ENCODE assay signal across 14 cellular contexts in the genomic region with DNA sequence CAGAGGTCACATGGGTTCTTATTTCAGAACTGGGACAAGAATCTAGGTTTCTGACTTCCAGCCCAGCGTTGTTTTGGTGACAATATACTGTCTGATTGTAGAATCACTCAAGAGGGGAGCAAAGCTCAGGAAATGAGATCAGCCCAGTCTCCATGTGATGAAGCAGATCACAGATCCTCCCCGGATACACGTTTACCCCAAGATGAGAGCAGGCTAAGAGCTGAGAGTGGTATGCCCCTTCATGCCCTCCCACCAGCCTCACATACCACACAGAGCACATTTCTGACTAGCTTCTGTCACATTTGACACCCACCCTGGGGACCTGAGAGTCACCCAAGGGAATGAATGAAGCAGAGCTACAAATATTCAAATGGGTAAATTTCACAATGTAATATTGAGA. TPM values are rescaled to one million over a fixed set of nuclear protein-coding genes. Genes with fewer than 3 reads are reported as not detected.
A peak's percentile ranks its signal among the peaks of the same experiment; 100 is the strongest.
DNase-seq lines count a peak whose midpoint lies in the region; ATAC-seq and TF ChIP-seq lines count a peak whose summit lies in the region.
"Had no signal": no experiment of that assay in that cellular context is flagged by ENCODE, and none has a peak within 500 bp of the region (broad histone marks: within the 10 kb centered on the region; RNA-seq: fewer than 3 reads in every experiment).

No MANE protein-coding gene starts in this region.

- TF ChIP-seq POLR2A in breast epithelium (IDR thresholded peaks at IDR 0.05) = no peak

- TF ChIP-seq CTCF in breast epithelium (IDR thresholded peaks at IDR 0.05) = no peak

- DNase-seq in T-cell = peak in 24 of 34 experiments; percentile 7 to 78 (median 52)
- peak; percentile 80 for DNase-seq in activated CD4-positive, alpha-beta memory T cell treated with anti-CD3 and anti-CD28 coated beads for 36 hours
- DNase-seq in central memory CD8-positive, alpha-beta T cell (ENCODE audit: low spot score in 2 of 2) = no peak
- no peak for DNase-seq in stimulated activated naive B cell treated with anti-CD40 and anti-IgM and Interleukin-4, amounts not matched to agents 10 μg/mL and 1 μg/mL and 100 μg/mL, for 72 hours
- no peak for DNase-seq in breast epithelium (ENCODE audit: low spot score in 2 of 2)
- DNase-seq: GDM1, KG1, kidney, NCI-H1417 treated with DMSO at 0.1 percent for 48 hours, NCI-H446 treated with DMSO at 0.1 percent for 48 hours, PC-9, psoas muscle had no signal

- H3K36me3 ChIP-seq in breast epithelium = no peaks in the 10 kb centered on the region

- peaks cover 44 to 80% (median 49%) of the 10 kb centered on the region in 3 donors for H3K4me1 Mint-ChIP-seq in T-cell
- peaks cover 61% of the 10 kb centered on the region for H3K4me1 Mint-ChIP-seq in activated CD4-positive, alpha-beta memory T cell treated with anti-CD3 and anti-CD28 coated beads for 36 hours (ENCODE audit: low read depth)
- peaks cover 35% of the 10 kb centered on the region for H3K4me1 Mint-ChIP-seq in central memory CD8-positive, alpha-beta T cell
- peaks cover 18 to 23% of the 10 kb centered on the region in 2 donors for H3K4me1 Mint-ChIP-seq in stimulated activated naive B cell treated with anti-CD40 and anti-IgM and Interleukin-4, amounts not matched to agents 10 μg/mL and 1 μg/mL and 100 μg/mL, for 72 hours

- no peaks in the 10 kb centered on the region for H3K27me3 ChIP-seq in breast epithelium

- no peaks in the 10 kb centered on the region for H3K27me3 Mint-ChIP-seq in T-cell
- no peaks in the 10 kb centered on the region for H3K27me3 Mint-ChIP-seq in activated CD4-positive, alpha-beta memory T cell treated with anti-CD3 and anti-CD28 coated beads for 36 hours
- H3K27me3 Mint-ChIP-seq in central memory CD8-positive, alpha-beta T cell = no peaks in the 10 kb centered on the region
- H3K27me3 Mint-ChIP-seq in stimulated activated naive B cell treated with anti-CD40 and anti-IgM and Interleukin-4, amounts not matched to agents 10 μg/mL and 1 μg/mL and 100 μg/mL, for 72 hours = peaks cover 6 to 16% of the 10 kb centered on the region in 2 donors

- CTCF ChIA-PET in T-cell (lab: Charles Lee) = interaction anchor here in 1 of 2 donors (0.5 to 1.2 kb wide), 9 partner anchors 11 to 434 kb away, joined by 3 to 6 read pairs (median 4); no protein-coding TSS in a partner anchor
- CTCF ChIA-PET in activated CD4-positive, alpha-beta memory T cell treated with anti-CD3 and anti-CD28 coated beads for 36 hours (lab: Charles Lee) = interaction anchor here (1.0 to 1.9 kb wide), 6 partner anchors 12 to 124 kb away, joined by 3 to 9 read pairs (median 6); no protein-coding TSS in a partner anchor

- H3K4me3 Mint-ChIP-seq in T-cell = peak overlapping the region in 2 of 3 donors; percentile 49 to 62
- H3K4me3 Mint-ChIP-seq in activated CD4-positive, alpha-beta memory T cell treated with anti-CD3 and anti-CD28 coated beads for 36 hours = peak overlapping the region; percentile 58
- H3K4me3 Mint-ChIP-seq in central memory CD8-positive, alpha-beta T cell = no peak overlapping the region
- H3K4me3 Mint-ChIP-seq in stimulated activated naive B cell treated with anti-CD40 and anti-IgM and Interleukin-4, amounts not matched to agents 10 μg/mL and 1 μg/mL and 100 μg/mL, for 72 hours = no peak overlapping the region

- intact Hi-C loops in activated CD4-positive, alpha-beta memory T cell treated with anti-CD3 and anti-CD28 coated beads for 36 hours (cut with micrococcal nuclease) = loop anchor here (1.0 to 5.0 kb wide), 2 partner anchors 10 to 335 kb away; no protein-coding TSS in a partner anchor
- intact Hi-C loops in breast epithelium (cut with DNase I; ENCODE audit: low total_unique reads) = no loop called here

- POLR2A ChIA-PET in T-cell (lab: Charles Lee) = interaction anchor here (0.7 to 1.2 kb wide), 4 partner anchors 11 to 114 kb away, joined by 3 to 5 read pairs (median 4); no protein-coding TSS in a partner anchor
- POLR2A ChIA-PET in activated CD4-positive, alpha-beta memory T cell treated with anti-CD3 and anti-CD28 coated beads for 36 hours (lab: Charles Lee) = interaction anchor here (0.7 to 2.8 kb wide), 4 partner anchors 11 to 77 kb away, joined by 3 to 15 read pairs (median 4); no protein-coding TSS in a partner anchor

- H3K4me3 ChIP-seq in breast epithelium = no peak overlapping the region
- H3K4me3 ChIP-seq: PC-9, psoas muscle had no signal

- H3K27ac Mint-ChIP-seq in T-cell = peak overlapping the region; percentile 64 to 91
- peak overlapping the region; percentile 90 for H3K27ac Mint-ChIP-seq in activated CD4-positive, alpha-beta memory T cell treated with anti-CD3 and anti-CD28 coated beads for 36 hours
- H3K27ac Mint-ChIP-seq in central memory CD8-positive, alpha-beta T cell (ENCODE audit: low read depth) = no peak overlapping the region
- no peak overlapping the region for H3K27ac Mint-ChIP-seq in stimulated activated naive B cell treated with anti-CD40 and anti-IgM and Interleukin-4, amounts not matched to agents 10 μg/mL and 1 μg/mL and 100 μg/mL, for 72 hours

- no peaks in the 10 kb centered on the region for H3K4me1 ChIP-seq in breast epithelium

- H3K27ac ChIP-seq in breast epithelium = no peak overlapping the region
- H3K27ac ChIP-seq: PC-9, psoas muscle had no signal

- peaks cover 56% of the 10 kb centered on the region for H3K36me3 Mint-ChIP-seq in T-cell
- peaks cover 22% of the 10 kb centered on the region for H3K36me3 Mint-ChIP-seq in activated CD4-positive, alpha-beta memory T cell treated with anti-CD3 and anti-CD28 coated beads for 36 hours
- peaks cover 8% of the 10 kb centered on the region for H3K36me3 Mint-ChIP-seq in central memory CD8-positive, alpha-beta T cell (ENCODE audit: insufficient read depth)
- peaks cover 0 to 1% of the 10 kb centered on the region in 2 donors for H3K36me3 Mint-ChIP-seq in stimulated activated naive B cell treated with anti-CD40 and anti-IgM and Interleukin-4, amounts not matched to agents 10 μg/mL and 1 μg/mL and 100 μg/mL, for 72 hours

- H3K9me3 Mint-ChIP-seq in T-cell = peaks cover 3 to 11% (median 7%) of the 10 kb centered on the region in 3 donors
- peaks cover 8% of the 10 kb centered on the region for H3K9me3 Mint-ChIP-seq in activated CD4-positive, alpha-beta memory T cell treated with anti-CD3 and anti-CD28 coated beads for 36 hours
- H3K9me3 Mint-ChIP-seq in central memory CD8-positive, alpha-beta T cell = peaks cover 5% of the 10 kb centered on the region
- peaks cover 0 to 2% of the 10 kb centered on the region in 2 donors for H3K9me3 Mint-ChIP-seq in stimulated activated naive B cell treated with anti-CD40 and anti-IgM and Interleukin-4, amounts not matched to agents 10 μg/mL and 1 μg/mL and 100 μg/mL, for 72 hours

- H3K9me3 ChIP-seq in breast epithelium = no peaks in the 10 kb centered on the region
- H3K9me3 ChIP-seq: psoas muscle had no signal

- ATAC-seq in T-cell (replicated peaks in 1 of 4) = peak; percentile 85 to 99 (median 95)
- peak; percentile 91 for ATAC-seq in central memory CD8-positive, alpha-beta T cell (replicated peaks; ENCODE audit: extremely low read depth, poor library complexity, severe bottlenecking)
- ATAC-seq in stimulated activated naive B cell treated with anti-CD40 and anti-IgM and Interleukin-4, amounts not matched to agents 10 μg/mL and 1 μg/mL and 100 μg/mL, for 72 hours (replicated peaks) = peak; percentile 21 to 76
- no peak for ATAC-seq in HG03571 (IDR thresholded peaks at IDR 0.05; ENCODE audit: unreplicated experiment)
- ATAC-seq in GM19324 (IDR thresholded peaks at IDR 0.05; ENCODE audit: low FRiP score, unreplicated experiment) = no peak

RNA-seq across cellular contexts. Expression of a gene that starts 27.1 kb away (rescaled TPM):
- total RNA-seq in T-cell (10 to 100 TPM; 60.3 to 67.4 (median 61.6) TPM), breast epithelium (1 to 10 TPM in 1 of 3 donors, under 1 TPM in 2; 0.64 to 1.8 (median 0.98) TPM)
- 10 to 100 TPM; 44.3 to 45.2 TPM for total RNA-seq in activated CD4-positive, alpha-beta memory T cell treated with anti-CD3 and anti-CD28 coated beads for 36 hours

Comparison
In these comparisons a context has a peak if more than half of its experiments do, and no peak if none do; other contexts are left out.
1. ATAC-seq: peak in T-cell (4 of 4), central memory CD8-positive, alpha-beta T cell (single experiment) and stimulated activated naive B cell treated with anti-CD40 and anti-IgM and Interleukin-4, amounts not matched to agents 10 μg/mL and 1 μg/mL and 100 μg/mL, for 72 hours (2 of 2); none in HG03571 (single experiment) and GM19324 (single experiment).
2. DNase-seq: peak in T-cell (24 of 34) and activated CD4-positive, alpha-beta memory T cell treated with anti-CD3 and anti-CD28 coated beads for 36 hours (single experiment); none in central memory CD8-positive, alpha-beta T cell (0 of 2), stimulated activated naive B cell treated with anti-CD40 and anti-IgM and Interleukin-4, amounts not matched to agents 10 μg/mL and 1 μg/mL and 100 μg/mL, for 72 hours (single experiment) and breast epithelium (0 of 2).
3. H3K27ac Mint-ChIP-seq: peak in T-cell (2 of 2) and activated CD4-positive, alpha-beta memory T cell treated with anti-CD3 and anti-CD28 coated beads for 36 hours (single experiment); none in central memory CD8-positive, alpha-beta T cell (single experiment) and stimulated activated naive B cell treated with anti-CD40 and anti-IgM and Interleukin-4, amounts not matched to agents 10 μg/mL and 1 μg/mL and 100 μg/mL, for 72 hours (single experiment).
4. H3K4me3 Mint-ChIP-seq: peak in T-cell (2 of 3) and activated CD4-positive, alpha-beta memory T cell treated with anti-CD3 and anti-CD28 coated beads for 36 hours (single experiment); none in central memory CD8-positive, alpha-beta T cell (single experiment) and stimulated activated naive B cell treated with anti-CD40 and anti-IgM and Interleukin-4, amounts not matched to agents 10 μg/mL and 1 μg/mL and 100 μg/mL, for 72 hours (0 of 2).
5. RNA of a gene that starts 27.1 kb away (total RNA-seq): 60.3 to 67.4 TPM in T-cell and 44.3 to 45.2 TPM in activated CD4-positive, alpha-beta memory T cell treated with anti-CD3 and anti-CD28 coated beads for 36 hours; 0.64 to 1.8 TPM in breast epithelium; every median in the first group is over 10 times any median in the second.